Comparison of ENCODE assay signal across 8 cellular contexts in genomic region chr11:60913793-60914619, GRCh38. TPM values are rescaled to one million over a fixed set of nuclear protein-coding genes. Genes with fewer than 3 reads are reported as not detected.
DNase-seq lines count a peak whose midpoint lies in the region; ATAC-seq, FAIRE-seq and TF ChIP-seq lines count a peak whose summit lies in the region.

Gene TMEM109 (plus strand): TSS chr11:60914158. CDS start chr11:60919694, 5,536 bp downstream.

- TF ChIP-seq RAD21 in Ishikawa (IDR thresholded peaks at IDR 0.05; ENCODE audit: low read depth) = no peak

- FAIRE-seq in D721Med (lab: Jason Lieb, UNC) = no peak

- TF ChIP-seq CTCF in D721Med (IDR thresholded peaks at IDR 0.05; ENCODE audit: insufficient read depth, missing control alignments) = no peak
- no peak for TF ChIP-seq CTCF in epithelial cell of proximal tubule (conservative IDR thresholded peaks at IDR 0.05; ENCODE audit: low read depth, low read length)
- TF ChIP-seq CTCF in mucosa of descending colon (IDR thresholded peaks at IDR 0.05) = no peak

- intact Hi-C loops in mucosa of descending colon (cut with DNase I, micrococcal nuclease) = no loop called here

- H3K4me3 ChIP-seq in epithelial cell of proximal tubule (ENCODE audit: low read depth, low read length) (peak within 1 kb of the TSS; percentile 86), mucosa of descending colon (peak within 1 kb of the TSS; percentile 62)

- DNase-seq in D721Med (ENCODE audit: insufficient read length, low spot score) = peak; percentile 98
- peak; percentile 52 for DNase-seq in OCI-M2 (lab: John Stamatoyannopoulos, UW; ENCODE audit: unreplicated experiment)
- DNase-seq in activated T-cell treated with anti-CD3 and anti-CD28 coated beads for 4 hours = peak; percentile 78
- DNase-seq in epithelial cell of proximal tubule (ENCODE audit: low read depth) = no peak
- peak; percentile 90 to 93 (median 91) for DNase-seq in mucosa of descending colon
- peak; percentile 52 to 79 for DNase-seq in stimulated activated CD8-positive, alpha-beta memory T cell treated with anti-CD3 and anti-CD28 coated beads, Interleukin-4, amount 100 ng/mL, for 1 hour (ENCODE audit: low read depth in 2 of 2, low spot score in 1 of 2)

- H3K36me3 ChIP-seq in mucosa of descending colon (ENCODE audit: low read depth) = no peaks in the 10 kb centered on the region

- peaks cover 14% of the 10 kb centered on the region for H3K4me1 ChIP-seq in mucosa of descending colon (ENCODE audit: low read depth)

- H3K9me3 ChIP-seq in mucosa of descending colon = no peaks in the 10 kb centered on the region

- TF ChIP-seq EP300 in Ishikawa (IDR thresholded peaks at IDR 0.05; ENCODE audit: borderline replicate concordance) = no peak

- peak; percentile 44 for ATAC-seq in GM21528 (IDR thresholded peaks at IDR 0.05; ENCODE audit: low FRiP score, unreplicated experiment)
- ATAC-seq in mucosa of descending colon = peak; percentile 83

TF ChIP-seq in Ishikawa, 13 proteins besides CTCF, POLR2A, EP300 and RAD21:
- TF ChIP-seq YY1 (IDR thresholded peaks at IDR 0.05; ENCODE audit: low read depth) (no peak), NFIC (IDR thresholded peaks at IDR 0.05) (no peak), CREB1 (IDR thresholded peaks at IDR 0.05; ENCODE audit: low read depth) (no peak), USF1 (IDR thresholded peaks at IDR 0.05) (peak; percentile 49; the same call in 1 of the 2 replicates), CEBPB (IDR thresholded peaks at IDR 0.05) (no peak), TAF1 (IDR thresholded peaks at IDR 0.05; ENCODE audit: low read depth) (peak; percentile 10; the same call in 1 of the 2 replicates), TCF12 (IDR thresholded peaks at IDR 0.05; ENCODE audit: low read depth) (no peak), REST (IDR thresholded peaks at IDR 0.05; ENCODE audit: low read depth) (no peak), TEAD4 (IDR thresholded peaks at IDR 0.05) (no peak), FOXM1 (IDR thresholded peaks at IDR 0.05; ENCODE audit: borderline replicate concordance, low read depth) (no peak), ZBTB7A (IDR thresholded peaks at IDR 0.05; ENCODE audit: low read depth) (peak; percentile 48; the same call in 1 of the 2 replicates), EGR1 (IDR thresholded peaks at IDR 0.05) (no peak)
- TF ChIP-seq, protein P1, sequence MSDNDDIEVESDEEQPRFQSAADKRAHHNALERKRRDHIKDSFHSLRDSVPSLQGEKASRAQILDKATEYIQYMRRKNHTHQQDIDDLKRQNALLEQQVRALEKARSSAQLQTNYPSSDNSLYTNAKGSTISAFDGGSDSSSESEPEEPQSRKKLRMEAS (IDR thresholded peaks at IDR 0.05) = peak; percentile 100

RNA-seq across cellular contexts. Expression of gene TMEM109, which starts in this region (rescaled TPM):
- 95.4 and 119 TPM in 2 replicates for total RNA-seq in epithelial cell of proximal tubule
- 10 to 100 TPM; 35.8 to 95.2 (median 46.6) TPM for total RNA-seq in mucosa of descending colon
